In genomic region chr2:173697929-173698328, GRCh38 we compare ENCODE assay signal across 19 cellular contexts.
DNase-seq lines count a peak whose midpoint lies in the region; ATAC-seq, FAIRE-seq and TF ChIP-seq lines count a peak whose summit lies in the region.
"Had no signal": no experiment of that assay in that cellular context is flagged by ENCODE, and none has a peak within 500 bp of the region (broad histone marks: within the 10 kb centered on the region; RNA-seq: fewer than 3 reads in every experiment).

No MANE protein-coding gene starts in this region.

- TF ChIP-seq RAD21 in HepG2 (CRISPR knock-in tag; IDR thresholded peaks at IDR 0.05) (no peak), GM12878 (IDR thresholded peaks at IDR 0.05; ENCODE audit: insufficient read depth, low read depth, low read length) (no peak)

- no peaks in the 10 kb centered on the region for H3K36me3 Mint-ChIP-seq in activated T-cell treated with anti-CD3 and anti-CD28 coated beads, Interleukin-2, amount 50 U/mL, for 72 hours (ENCODE audit: insufficient read depth in 2 of 2)
- H3K36me3 Mint-ChIP-seq: CD14-positive monocyte; CD8-positive, alpha-beta T cell had no signal

- no peaks in the 10 kb centered on the region for H4K20me1 ChIP-seq in HepG2 (ENCODE audit: insufficient read depth, low read length)
- H4K20me1 ChIP-seq in GM12878 (ENCODE audit: control insufficient read depth, insufficient read depth) = no peaks in the 10 kb centered on the region
- H4K20me1 ChIP-seq in endothelial cell of umbilical vein (replicated peaks; ENCODE audit: control insufficient read depth, extremely low read depth, insufficient read depth, low read length) = no peaks in the 10 kb centered on the region
- H4K20me1 ChIP-seq: BLaER1 had no signal

- CTCF ChIA-PET in HepG2 (lab: Yijun Ruan, JAX; ENCODE audit: low intra/inter-chr PET ratio, low total read pairs) (no interaction called here), GM12878 (lab: Yijun Ruan, JAX) (no interaction called here), endothelial cell of umbilical vein (lab: Charles Lee) (no interaction called here)

- RAD21 ChIA-PET in GM12878 (lab: Charles Lee; ENCODE audit: unreplicated experiment) = no interaction called here

- H3K27ac ChIP-seq in HepG2 (ENCODE audit: extremely low read length, insufficient read depth, low read length) (no peak overlapping the region), right lobe of liver (no peak overlapping the region), GM12878 (ENCODE audit: control insufficient read depth, insufficient read depth) (no peak overlapping the region), endothelial cell of umbilical vein (ENCODE audit: insufficient read depth, low read depth, low read length) (no peak overlapping the region)
- H3K27ac ChIP-seq: 22Rv1, A549, BLaER1 had no signal

- DNase-seq in HepG2 (ENCODE audit: low spot score) (no peak), right lobe of liver (no peak), GM12878 (ENCODE audit: low read depth, low spot score) (no peak), endothelial cell of umbilical vein (ENCODE audit: low read depth, low spot score) (no peak), NOMO-1 (lab: John Stamatoyannopoulos, UW; ENCODE audit: unreplicated experiment in 2 of 2) (no peak)
- DNase-seq in activated T-cell treated with anti-CD3 and anti-CD28 coated beads, Interleukin-2, amount 50 U/mL, for 72 hours = no peak
- DNase-seq: Calu3; CD8-positive, alpha-beta T cell; DMS79 treated with DMSO at 0.1 percent for 48 hours; GF-D8; HCEC 1CT; IMR-90; KBM-7 had no signal

- H3K9ac ChIP-seq in HepG2 (ENCODE audit: insufficient read depth, low read depth, low read length) (no peak overlapping the region), GM12878 (ENCODE audit: control insufficient read depth, insufficient read depth, low read length) (no peak overlapping the region), endothelial cell of umbilical vein (replicated peaks; ENCODE audit: extremely low read depth, insufficient read depth, low read length) (no peak overlapping the region)
- H3K9ac ChIP-seq: BLaER1 had no signal

- dilution Hi-C loops in endothelial cell of umbilical vein (cut with MboI; ENCODE audit: extremely low pct_ligation_motif_present, low sequenced_read_pairs) = no loop called here

- POLR2A ChIA-PET in HepG2 (lab: Yijun Ruan, JAX) = no interaction called here
- POLR2A ChIA-PET in GM12878 (lab: Charles Lee) = no interaction called here
- POLR2A ChIA-PET in endothelial cell of umbilical vein (lab: Charles Lee) = no interaction called here

- H3K4me2 ChIP-seq in HepG2 (ENCODE audit: low read depth, low read length) (no peak overlapping the region), GM12878 (ENCODE audit: control insufficient read depth, insufficient read depth) (no peak overlapping the region), endothelial cell of umbilical vein (ENCODE audit: insufficient read depth, low read length) (no peak overlapping the region)
- H3K4me2 ChIP-seq: A549, BLaER1 had no signal

- no peak for TF ChIP-seq EP300 in HepG2 (IDR thresholded peaks at IDR 0.05; ENCODE audit: low read depth in 2 of 2, low read length in 2 of 2)
- TF ChIP-seq EP300 in HepG2 (CRISPR knock-in tag; IDR thresholded peaks at IDR 0.05; ENCODE audit: borderline replicate concordance) = no peak
- no peak for TF ChIP-seq EP300 in GM12878 (IDR thresholded peaks at IDR 0.05; ENCODE audit: borderline replicate concordance in 1 of 2, control insufficient read depth in 1 of 2, low read depth in 2 of 2, low read length in 2 of 2)

- ATAC-seq in HepG2 (no peak), right lobe of liver (no peak), GM12878 (no peak), HG03571 (IDR thresholded peaks at IDR 0.05; ENCODE audit: unreplicated experiment) (no peak)
- ATAC-seq in activated T-cell treated with anti-CD3 and anti-CD28 coated beads, Interleukin-2, amount 50 U/mL, for 72 hours (replicated peaks in 1 of 2) = no peak
- ATAC-seq: A549; CD8-positive, alpha-beta T cell had no signal

- H3K27me3 ChIP-seq in HepG2 (ENCODE audit: control insufficient read depth in 1 of 2, insufficient read depth in 2 of 2, low read length in 2 of 2) (no peaks in the 10 kb centered on the region), right lobe of liver (no peaks in the 10 kb centered on the region), GM12878 (replicated peaks in 1 of 2; ENCODE audit: control insufficient read depth in 2 of 2, insufficient read depth in 2 of 2, low read length in 1 of 2) (no peaks in the 10 kb centered on the region), endothelial cell of umbilical vein (ENCODE audit: control insufficient read depth in 2 of 2, insufficient read depth in 2 of 2, low read length in 2 of 2) (no peaks in the 10 kb centered on the region)
- H3K27me3 ChIP-seq: BLaER1 had no signal

- H3K9me1 ChIP-seq in endothelial cell of umbilical vein (replicated peaks; ENCODE audit: control insufficient read depth, extremely low read depth, insufficient read depth, low read length) = no peaks in the 10 kb centered on the region

- no peaks in the 10 kb centered on the region for H3K4me1 Mint-ChIP-seq in activated T-cell treated with anti-CD3 and anti-CD28 coated beads, Interleukin-2, amount 50 U/mL, for 72 hours (ENCODE audit: low read depth)
- H3K4me1 Mint-ChIP-seq: CD14-positive monocyte had no signal

- H2AFZ ChIP-seq in HepG2 (ENCODE audit: low read length) = no peak overlapping the region
- H2AFZ ChIP-seq in GM12878 (ENCODE audit: control insufficient read depth, low read depth, low read length) = no peak overlapping the region
- H2AFZ ChIP-seq in endothelial cell of umbilical vein (ENCODE audit: low read depth, low read length) = no peak overlapping the region

- H3K9me3 Mint-ChIP-seq in activated T-cell treated with anti-CD3 and anti-CD28 coated beads, Interleukin-2, amount 50 U/mL, for 72 hours = no peaks in the 10 kb centered on the region
- H3K9me3 Mint-ChIP-seq: CD8-positive, alpha-beta T cell had no signal

- TF ChIP-seq CTCF in HepG2 (CRISPR knock-in tag; IDR thresholded peaks at IDR 0.05) (no peak), right lobe of liver (IDR thresholded peaks at IDR 0.05) (no peak), GM12878 (IDR thresholded peaks at IDR 0.05 in 2 of 3, conservative IDR thresholded peaks at IDR 0.05 in 1 of 3; ENCODE audit: control insufficient read depth in 2 of 3, extremely low read depth in 1 of 3, insufficient read depth in 1 of 3, low read depth in 3 of 3, low read length in 3 of 3) (no peak), endothelial cell of umbilical vein (IDR thresholded peaks at IDR 0.05; ENCODE audit: extremely low read depth in 1 of 2, insufficient read depth in 1 of 2, low read depth in 1 of 2, low read length in 2 of 2) (no peak)

- SMC1A ChIA-PET in GM12878 (lab: Charles Lee; ENCODE audit: uncharacterized antibody, unreplicated experiment) = no interaction called here

- FAIRE-seq in HepG2 (lab: Jason Lieb, UNC) (no peak), GM12878 (lab: Jason Lieb, UNC) (peak; percentile 64), endothelial cell of umbilical vein (lab: Jason Lieb, UNC) (peak; percentile 21)
- FAIRE-seq: A549, GM19239 had no signal

- TF ChIP-seq POLR2A in HepG2 (IDR thresholded peaks at IDR 0.05; ENCODE audit: insufficient read depth in 1 of 2, low read depth in 2 of 2, low read length in 2 of 2) (no peak), right lobe of liver (IDR thresholded peaks at IDR 0.05) (no peak), GM12878 (IDR thresholded peaks at IDR 0.05; ENCODE audit: low read depth, low read length) (no peak), endothelial cell of umbilical vein (IDR thresholded peaks at IDR 0.05; ENCODE audit: low read depth, low read length) (no peak)

- no TSS peak for BruUV-seq in HepG2 (replicated peaks; lab: Mats Ljungman, UMichigan)
- no TSS peak for BruUV-seq in GM12878 (replicated peaks; lab: Mats Ljungman, UMichigan)
- BruUV-seq in endothelial cell of umbilical vein (replicated peaks; lab: Mats Ljungman, UMichigan) = no TSS peak

- H3K4me3 ChIP-seq in HepG2 (replicated peaks in 1 of 3; ENCODE audit: insufficient read depth in 1 of 3, low read depth in 2 of 3, low read length in 3 of 3) = no peak overlapping the region
- no peak overlapping the region for H3K4me3 ChIP-seq in right lobe of liver
- no peak overlapping the region for H3K4me3 ChIP-seq in GM12878
- no peak overlapping the region for H3K4me3 ChIP-seq in endothelial cell of umbilical vein (replicated peaks in 1 of 3; ENCODE audit: insufficient read depth in 1 of 3, low read depth in 1 of 3, low read length in 3 of 3)
- H3K4me3 ChIP-seq: A549, BLaER1 had no signal

- no peaks in the 10 kb centered on the region for H3K36me3 ChIP-seq in HepG2 (replicated peaks in 1 of 2; ENCODE audit: control insufficient read depth in 1 of 2, insufficient read depth in 2 of 2, low read length in 2 of 2)
- H3K36me3 ChIP-seq in right lobe of liver = no peaks in the 10 kb centered on the region
- no peaks in the 10 kb centered on the region for H3K36me3 ChIP-seq in GM12878 (ENCODE audit: control insufficient read depth in 2 of 2, insufficient read depth in 2 of 2, low read length in 1 of 2)
- no peaks in the 10 kb centered on the region for H3K36me3 ChIP-seq in endothelial cell of umbilical vein (ENCODE audit: control insufficient read depth in 2 of 2, extremely low read depth in 1 of 2, insufficient read depth in 2 of 2, low read length in 2 of 2)
- H3K36me3 ChIP-seq: BLaER1 had no signal

- H3K27ac Mint-ChIP-seq in activated T-cell treated with anti-CD3 and anti-CD28 coated beads, Interleukin-2, amount 50 U/mL, for 72 hours = no peak overlapping the region
- H3K27ac Mint-ChIP-seq: CD14-positive monocyte; CD8-positive, alpha-beta T cell had no signal

- in situ Hi-C loops in HepG2 (cut with HindIII; ENCODE audit: extremely low pct_ligation_motif_present, low pct_unique_long_range_greater_than_20kb) (no loop called here), GM12878 (cut with MboI) (no loop called here)

- no peaks in the 10 kb centered on the region; the same call in 1 of the 2 replicates for H3K9me3 ChIP-seq in HepG2 (ENCODE audit: low read length)
- no peaks in the 10 kb centered on the region for H3K9me3 ChIP-seq in right lobe of liver
- H3K9me3 ChIP-seq in GM12878 (replicated peaks; ENCODE audit: control insufficient read depth, insufficient read depth, low read length) = no peaks in the 10 kb centered on the region
- H3K9me3 ChIP-seq in endothelial cell of umbilical vein (replicated peaks; ENCODE audit: control insufficient read depth, insufficient read depth, low read length) = no peaks in the 10 kb centered on the region
- H3K9me3 ChIP-seq: A549, BLaER1 had no signal

- H3K4me1 ChIP-seq in HepG2 (ENCODE audit: insufficient read depth, low read length) = no peaks in the 10 kb centered on the region
- H3K4me1 ChIP-seq in right lobe of liver = no peaks in the 10 kb centered on the region
- H3K4me1 ChIP-seq in GM12878 (ENCODE audit: control insufficient read depth, insufficient read depth, low read length) = no peaks in the 10 kb centered on the region
- no peaks in the 10 kb centered on the region for H3K4me1 ChIP-seq in endothelial cell of umbilical vein (ENCODE audit: control insufficient read depth, extremely low read depth, insufficient read depth, low read length)
- H3K4me1 ChIP-seq: A549, BLaER1 had no signal

- 2% methylated on average over 1 of the region's 1 CpG for WGBS in HepG2 (ENCODE audit: low lambda C conversion rate)
- WGBS in right lobe of liver (ENCODE audit: insufficient coverage, low coverage, low lambda C conversion rate, missing lambda C conversion rate) = 77% methylated on average over 1 of the region's 1 CpG
- 92% methylated on average over 1 of the region's 1 CpG for WGBS in GM12878 (ENCODE audit: insufficient coverage, insufficient replicate concordance, low lambda C conversion rate, missing lambda C conversion rate)

- H3K27me3 Mint-ChIP-seq in activated T-cell treated with anti-CD3 and anti-CD28 coated beads, Interleukin-2, amount 50 U/mL, for 72 hours (ENCODE audit: low read depth) = no peaks in the 10 kb centered on the region

- H3K79me2 ChIP-seq in HepG2 (ENCODE audit: insufficient read depth, low read length) = no peaks in the 10 kb centered on the region
- H3K79me2 ChIP-seq in GM12878 (ENCODE audit: control insufficient read depth, insufficient read depth, low read length) = no peaks in the 10 kb centered on the region
- H3K79me2 ChIP-seq in endothelial cell of umbilical vein (ENCODE audit: control insufficient read depth, insufficient read depth, low read length) = no peaks in the 10 kb centered on the region

- intact Hi-C loops in HepG2 (cut with micrococcal nuclease; ENCODE audit: unreplicated experiment) = no loop called here
- intact Hi-C loops in right lobe of liver (cut with DNase I) = no loop called here
- intact Hi-C loops in GM12878 (cut with micrococcal nuclease; ENCODE audit: unreplicated experiment) = no loop called here
- intact Hi-C loops in endothelial cell of umbilical vein (cut with micrococcal nuclease) = no loop called here

- no peak overlapping the region for H3K4me3 Mint-ChIP-seq in activated T-cell treated with anti-CD3 and anti-CD28 coated beads, Interleukin-2, amount 50 U/mL, for 72 hours
- H3K4me3 Mint-ChIP-seq: CD14-positive monocyte; CD8-positive, alpha-beta T cell had no signal

Comparison
In these comparisons a context has a peak if more than half of its experiments do, and no peak if none do; other contexts are left out.
1. Of the 75 proteins assayed by ChIP-seq in both HepG2 and GM12878: peak only in HepG2: IKZF1, NBN and RAD51; only in GM12878: none; in both: none; in neither: 69; mixed calls (peak in some experiments, not most) for 3.